In genomic region chr2:100416939-100417744, GRCh38 we compare ENCODE assay signal across 8 cellular contexts. TPM values are rescaled to one million over a fixed set of nuclear protein-coding genes. Genes with fewer than 3 reads are reported as not detected.
DNase-seq lines count a peak whose midpoint lies in the region; ATAC-seq, FAIRE-seq and TF ChIP-seq lines count a peak whose summit lies in the region.

CHST10 (minus strand) TSS chr2:100417668; CDS start chr2:100406675, 10,993 bp downstream.

- peak; percentile 90 to 97 for ATAC-seq in activated naive CD4-positive, alpha-beta T cell treated with anti-CD3 and anti-CD28 coated beads, Interleukin-2, amount 50 U/mL, for 72 hours
- ATAC-seq in pancreas, result peak; percentile 93 to 98 (median 96)

- H3K4me1 ChIP-seq in SJSA1 (replicated peaks), result peaks cover 13% of the 10 kb centered on the region; the same call in 1 of the 2 replicates
- peaks cover 0 to 4% (median 4%) of the 10 kb centered on the region in 3 donors for H3K4me1 ChIP-seq in pancreas
- peaks cover 0 to 14% (median 8%) of the 10 kb centered on the region in 4 donors for H3K4me1 ChIP-seq in tibial artery

- no peaks in the 10 kb centered on the region for H3K27me3 ChIP-seq in SJSA1 (replicated peaks)
- H3K27me3 ChIP-seq in pancreas, result no peaks in the 10 kb centered on the region
- H3K27me3 ChIP-seq in tibial artery, result no peaks in the 10 kb centered on the region

- intact Hi-C loops in head of caudate nucleus (cut with DNase I) (loop anchor here (10.0 kb wide), 1 partner anchor 92 kb away; the partner anchor contains the start of gene LONRF2), pancreas (cut with DNase I) (no loop called here), tibial artery (cut with DNase I; ENCODE audit: low total_unique reads) (no loop called here)

- H3K27ac Mint-ChIP-seq in activated naive CD4-positive, alpha-beta T cell treated with anti-CD3 and anti-CD28 coated beads, Interleukin-2, amount 50 U/mL, for 72 hours, result peak within 1 kb of the TSS; percentile 42 to 84

- H3K36me3 Mint-ChIP-seq in activated naive CD4-positive, alpha-beta T cell treated with anti-CD3 and anti-CD28 coated beads, Interleukin-2, amount 50 U/mL, for 72 hours, result peaks cover 0 to 8% of the 10 kb centered on the region in 2 donors

- in situ Hi-C loops in Caki2 (cut with HindIII; ENCODE audit: low pct_unique_long_range_greater_than_20kb, low sequenced_read_pairs), result no loop called here

- 0 to 1% methylated on average over 89 to 92 of the region's 92 CpGs for WGBS in pancreas, 2 donors

- H3K4me3 ChIP-seq in SJSA1 (peak within 1 kb of the TSS; percentile 90), pancreas (peak within 1 kb of the TSS; percentile 60 to 93 (median 74)), tibial artery (peak within 1 kb of the TSS; percentile 67 to 87)

- H3K9me3 ChIP-seq in SJSA1 (replicated peaks) (no peaks in the 10 kb centered on the region), pancreas (no peaks in the 10 kb centered on the region), tibial artery (no peaks in the 10 kb centered on the region)

- DNase-seq in Caki2 (ENCODE audit: low read depth), result peak; percentile 77
- DNase-seq in GM20000 (ENCODE audit: low spot score), result peak; percentile 90
- peak in 51 of 76 experiments; percentile 6 to 67 (median 32) for DNase-seq in HUDEP-2 (lab: John Stamatoyannopoulos, UW; ENCODE audit: unreplicated experiment in 76 of 76)
- DNase-seq in SJSA1 (ENCODE audit: low read depth in 1 of 2, low spot score in 2 of 2), result peak; percentile 61 to 68
- peak; percentile 61 to 68 for DNase-seq in activated naive CD4-positive, alpha-beta T cell treated with anti-CD3 and anti-CD28 coated beads, Interleukin-2, amount 50 U/mL, for 72 hours (ENCODE audit: low spot score in 2 of 2)
- DNase-seq in head of caudate nucleus, result peak in 41 of 42 donors; percentile 39 to 86 (median 73)
- peak; percentile 42 to 83 (median 54) for DNase-seq in pancreas
- peak in 1 of 2 donors; percentile 70 for DNase-seq in tibial artery

- H3K27ac ChIP-seq in SJSA1, result peak within 1 kb of the TSS; percentile 58
- peak within 1 kb of the TSS in 3 of 4 donors; percentile 4 to 41 (median 26) for H3K27ac ChIP-seq in pancreas
- H3K27ac ChIP-seq in tibial artery, result peak within 1 kb of the TSS; percentile 69 to 77

- TF ChIP-seq CTCF in GM20000 (IDR thresholded peaks at IDR 0.05; ENCODE audit: extremely low read depth, missing control alignments) (no peak), pancreas (IDR thresholded peaks at IDR 0.05) (no peak), tibial artery (IDR thresholded peaks at IDR 0.05) (no peak)

- H3K36me3 ChIP-seq in SJSA1, result peaks cover 11% of the 10 kb centered on the region
- no peaks in the 10 kb centered on the region for H3K36me3 ChIP-seq in pancreas
- H3K36me3 ChIP-seq in tibial artery, result no peaks in the 10 kb centered on the region

- FAIRE-seq in pancreas (lab: Jason Lieb, UNC), result no peak

- peaks cover 0 to 4% of the 10 kb centered on the region in 2 donors for H3K9me3 Mint-ChIP-seq in activated naive CD4-positive, alpha-beta T cell treated with anti-CD3 and anti-CD28 coated beads, Interleukin-2, amount 50 U/mL, for 72 hours

RNA-seq across cellular contexts. Expression of gene CHST10, which starts in this region (rescaled TPM):
- total RNA-seq in Caki2 (2014; rRNA removed; shearing (Covaris generic); ENCODE audit: low replicate concordance), result 22.1 and 26.4 TPM in 2 replicates
- total RNA-seq in SJSA1 (2014; rRNA removed; shearing (Covaris generic)), result 18.6 and 19.0 TPM in 2 replicates
- 1 to 10 TPM; 1.6 to 7.3 TPM for total RNA-seq in activated naive CD4-positive, alpha-beta T cell treated with anti-CD3 and anti-CD28 coated beads, Interleukin-2, amount 50 U/mL, for 72 hours
- 1 to 10 TPM; 1.7 to 5.6 (median 3.5) TPM for total RNA-seq in pancreas
- 1 to 10 TPM; 3.5 to 6.5 TPM for polyA plus RNA-seq in pancreas
